ENCODE assay signal across 26 cellular contexts in the genomic region with DNA sequence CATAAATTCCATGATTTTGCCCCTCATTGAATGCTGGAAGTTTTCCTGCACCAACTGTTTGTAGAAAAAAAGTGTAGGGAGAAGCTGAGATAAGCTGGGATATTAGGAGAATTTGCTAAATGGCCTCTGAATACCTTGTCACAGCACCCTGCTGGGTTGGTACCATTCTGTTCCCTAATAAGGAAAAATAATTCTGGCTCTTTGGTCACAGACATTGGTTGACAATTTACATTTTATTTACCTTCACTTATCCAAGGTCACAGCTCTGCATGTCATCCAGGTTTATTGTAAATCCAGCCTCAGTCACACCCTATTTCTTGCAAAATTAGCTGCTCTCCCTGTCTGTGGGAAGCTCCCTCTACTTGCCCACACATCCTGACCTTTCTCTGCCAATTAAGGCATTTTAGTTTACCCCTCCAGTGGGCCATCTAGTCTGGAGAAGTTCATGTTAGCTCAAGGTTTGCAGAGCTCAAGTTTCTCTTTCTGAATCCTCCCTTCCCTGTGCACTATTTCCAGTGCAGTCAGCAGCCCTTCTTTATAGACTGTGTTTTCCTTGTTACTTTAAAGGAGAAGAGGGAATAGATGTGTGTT.
"Had no signal": no experiment of that assay in that cellular context is flagged by ENCODE, and none has a peak within 500 bp of the region (broad histone marks: within the 10 kb centered on the region; RNA-seq: fewer than 3 reads in every experiment).

No MANE protein-coding gene starts in this region.

- H3K4me1 ChIP-seq: heart right ventricle, left lung, lower lobe of right lung, right lobe of liver, uterus had no signal

- ATAC-seq: activated CD4-positive, CD25-positive, alpha-beta regulatory T cell treated with anti-CD3 and anti-CD28 coated beads, Interleukin-2, amount 50 U/mL, for 24 hours; activated CD8-positive, alpha-beta T cell treated with anti-CD3 and anti-CD28 coated beads for 36 hours; activated T-cell treated with anti-CD3 and anti-CD28 coated beads, Interleukin-2, amount 50 U/mL, for 4 hours; activated T-helper 17 cell treated with anti-CD3 and anti-CD28 coated beads, Interleukin-2, amount 50 U/mL, for 72 hours; heart right ventricle; left lung; lower lobe of right lung; natural killer cell; right lobe of liver; stimulated activated naive CD8-positive, alpha-beta T cell treated with anti-CD3 and anti-CD28 coated beads, Interleukin-15, Interleukin-2, amounts not matched to agents 100 U/mL and 50 U/mL, for 24 hours had no signal

- H3K27me3 ChIP-seq: esophagus squamous epithelium, left lung, right lobe of liver, uterus had no signal

- H3K36me3 ChIP-seq: esophagus squamous epithelium, heart right ventricle, left lung, lower lobe of right lung, right lobe of liver, thoracic aorta, uterus had no signal

- H3K4me3 Mint-ChIP-seq: activated CD8-positive, alpha-beta T cell treated with anti-CD3 and anti-CD28 coated beads for 36 hours; activated T-cell treated with anti-CD3 and anti-CD28 coated beads, Interleukin-2, amount 50 U/mL, for 4 hours; activated T-helper 17 cell treated with anti-CD3 and anti-CD28 coated beads, Interleukin-2, amount 50 U/mL, for 72 hours; dendritic cell treated with granulocyte-macrophage colony-stimulating factor and Interleukin-4, amounts not matched to agents 40 ng/mL and 50 ng/mL, for 4 days; natural killer cell; type B pancreatic cell had no signal

- H3K27ac ChIP-seq: esophagus squamous epithelium, heart right ventricle, left lung, lower lobe of right lung, right lobe of liver, thoracic aorta, uterus, VCaP had no signal

- H3K4me1 Mint-ChIP-seq: activated T-helper 17 cell treated with anti-CD3 and anti-CD28 coated beads, Interleukin-2, amount 50 U/mL, for 72 hours; natural killer cell had no signal

- H3K27ac Mint-ChIP-seq: activated CD8-positive, alpha-beta T cell treated with anti-CD3 and anti-CD28 coated beads for 36 hours; activated T-helper 17 cell treated with anti-CD3 and anti-CD28 coated beads, Interleukin-2, amount 50 U/mL, for 72 hours; dendritic cell treated with granulocyte-macrophage colony-stimulating factor and Interleukin-4, amounts not matched to agents 40 ng/mL and 50 ng/mL, for 4 days; natural killer cell; type B pancreatic cell had no signal

- H3K36me3 Mint-ChIP-seq: natural killer cell, type B pancreatic cell had no signal

- H3K9me3 ChIP-seq: esophagus squamous epithelium, left lung, lower lobe of right lung, right lobe of liver, thoracic aorta, uterus had no signal

- H3K9me3 Mint-ChIP-seq: activated CD8-positive, alpha-beta T cell treated with anti-CD3 and anti-CD28 coated beads for 36 hours; activated T-cell treated with anti-CD3 and anti-CD28 coated beads, Interleukin-2, amount 50 U/mL, for 4 hours; activated T-helper 17 cell treated with anti-CD3 and anti-CD28 coated beads, Interleukin-2, amount 50 U/mL, for 72 hours; dendritic cell treated with granulocyte-macrophage colony-stimulating factor and Interleukin-4, amounts not matched to agents 40 ng/mL and 50 ng/mL, for 4 days; natural killer cell; type B pancreatic cell had no signal

- H3K4me3 ChIP-seq: esophagus squamous epithelium, heart right ventricle, left lung, lower lobe of right lung, right lobe of liver, thoracic aorta, uterus had no signal

- DNase-seq: activated CD4-positive, alpha-beta T cell treated with anti-CD3 and anti-CD28 coated beads for 48 hours; activated CD8-positive, alpha-beta T cell treated with anti-CD3 and anti-CD28 coated beads for 36 hours; activated gamma-delta T cell treated with Interleukin-2 at 50 U/mL for 16 hours; activated naive CD4-positive, alpha-beta T cell treated with anti-CD3 and anti-CD28 coated beads, Interleukin-2, amount 50 U/mL, for 16 hours; activated T-cell treated with anti-CD3 and anti-CD28 coated beads, Interleukin-2, amount 50 U/mL, for 4 hours; amniotic stem cell; central memory CD4-positive, alpha-beta T cell; esophagus squamous epithelium; foreskin melanocyte; heart right ventricle; kidney glomerular epithelial cell; left lung; lower lobe of right lung; mesenchymal stem cell; natural killer cell; right lobe of liver; stimulated activated CD4-positive, alpha-beta T cell treated with anti-CD3 and anti-CD28 coated beads, Interleukin-12 subunit alpha, Interleukin-12 subunit beta, amount 100 ng/mL, for 4 hours; stimulated activated CD4-positive, alpha-beta T cell treated with anti-CD3 and anti-CD28 coated beads, Interleukin-4, amount 100 ng/mL, for 1 hour; stimulated activated naive CD8-positive, alpha-beta T cell treated with anti-CD3 and anti-CD28 coated beads, Interleukin-15, Interleukin-2, amounts not matched to agents 100 U/mL and 50 U/mL, for 24 hours; uterus had no signal
